8 cellular contexts compared by ENCODE assay signal in the genomic region with DNA sequence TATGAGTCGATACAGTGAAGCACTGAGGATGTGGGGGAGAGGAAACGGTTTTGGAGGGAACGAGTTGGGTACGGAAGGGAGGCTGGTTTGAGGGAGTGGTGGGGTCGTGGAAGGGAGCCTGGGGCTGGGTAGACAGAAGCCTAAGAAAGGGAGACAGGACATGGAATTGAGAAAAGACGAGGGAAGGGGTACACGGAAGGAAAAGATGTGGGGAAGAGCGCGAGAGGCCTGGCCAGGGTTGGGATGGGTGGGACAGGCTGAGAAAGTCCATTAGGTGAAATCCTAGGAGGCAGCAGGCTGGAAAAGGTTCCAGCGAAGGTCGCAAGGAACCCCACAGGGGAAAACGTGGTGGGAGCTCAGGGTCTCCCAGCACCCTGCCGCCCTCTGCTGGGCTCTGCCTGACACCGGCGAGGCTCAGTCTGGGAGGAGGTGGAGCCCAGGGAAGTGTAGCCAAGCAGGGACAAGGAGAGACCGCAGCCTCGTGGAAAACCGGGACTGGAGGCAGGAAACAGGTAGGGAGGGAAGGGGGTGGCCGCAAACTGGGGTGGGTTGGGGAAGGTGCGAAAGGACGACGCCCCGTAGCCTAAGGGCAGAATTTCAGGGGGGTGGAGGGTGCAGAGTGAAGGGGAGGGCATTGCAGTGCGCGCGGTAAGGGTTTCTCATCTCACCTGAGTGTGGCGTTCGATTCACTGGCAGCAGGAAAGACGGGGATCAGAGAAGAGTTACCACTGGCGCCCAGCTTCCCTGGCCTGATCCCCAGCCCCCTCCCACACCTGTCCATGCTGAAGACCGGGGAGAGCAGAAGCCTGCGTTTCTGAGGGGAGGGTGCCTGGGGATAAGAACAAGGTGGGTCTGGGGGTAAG. TPM values are rescaled to one million over a fixed set of nuclear protein-coding genes. Genes with fewer than 3 reads are reported as not detected.
DNase-seq lines count a peak whose midpoint lies in the region; ATAC-seq and TF ChIP-seq lines count a peak whose summit lies in the region.

No MANE protein-coding gene starts in this region.

- DNase-seq in DMS53 (lab: John Stamatoyannopoulos, UW), result peak; percentile 94
- DNase-seq in MG63, result peak; percentile 65
- DNase-seq in activated gamma-delta T cell treated with Interleukin-2 at 50 U/mL for 16 hours, result peak; percentile 36
- DNase-seq in fibroblast of the aortic adventitia (ENCODE audit: low read depth), result peak; percentile 62
- DNase-seq in naive B cell, result peak; percentile 28
- DNase-seq in superior temporal gyrus (ENCODE audit: extremely low spot score), result peak; percentile 70

- ATAC-seq in naive B cell (ENCODE audit: low read depth in 2 of 2) (peak; percentile 22 to 36), HG03354 (IDR thresholded peaks at IDR 0.05; ENCODE audit: poor library complexity, severe bottlenecking, unreplicated experiment) (no peak)

- H3K4me3 ChIP-seq in MG63, result peak overlapping the region; percentile 42
- peak overlapping the region; percentile 82 for H3K4me3 ChIP-seq in fibroblast of the aortic adventitia (ENCODE audit: low read depth, low read length)

- H3K27me3 Mint-ChIP-seq in naive B cell, result no peaks in the 10 kb centered on the region

- H3K9me3 ChIP-seq in MG63, result no peaks in the 10 kb centered on the region

- peak overlapping the region; percentile 90 to 99 (median 94) for H3K4me3 Mint-ChIP-seq in naive B cell

- 0 out of 2 replicates have a peak, but pooled peaks have one; percentile 18 for TF ChIP-seq POLR2A in Raji (IDR thresholded peaks at IDR 0.05; ENCODE audit: insufficient read depth, low read depth, low read length)

- peaks cover 53 to 61% (median 55%) of the 10 kb centered on the region in 3 donors for H3K4me1 Mint-ChIP-seq in naive B cell

- H3K36me3 ChIP-seq in MG63, result no peaks in the 10 kb centered on the region

- H3K27ac Mint-ChIP-seq in naive B cell, result peak overlapping the region; percentile 34 to 90 (median 54)

- H3K27me3 ChIP-seq in MG63, result no peaks in the 10 kb centered on the region

- H3K9me3 Mint-ChIP-seq in naive B cell, result no peaks in the 10 kb centered on the region

- peak; percentile 90 for TF ChIP-seq CTCF in fibroblast of the aortic adventitia (IDR thresholded peaks at IDR 0.05; ENCODE audit: insufficient read depth, low read length)

- H3K36me3 Mint-ChIP-seq in naive B cell, result peaks cover 4 to 7% of the 10 kb centered on the region in 2 donors

RNA-seq across cellular contexts. Expression of a gene that starts 4.3 kb away (rescaled TPM):
- 1.9 and 3.7 TPM in 2 replicates for total RNA-seq in MG63 (2014; rRNA removed; shearing (Covaris generic); ENCODE audit: low replicate concordance)
- total RNA-seq in fibroblast of the aortic adventitia (ENCODE audit: low replicate concordance), result 11.7 and 19.2 TPM in 2 replicates
- 10 to 100 TPM in 1 of 6 donors, 1 to 10 TPM in 4, not detected in 1; 4.1 to 11.3 (median 4.6) TPM for polyA plus RNA-seq in naive B cell (ENCODE audit: low read depth in 6 of 6)

RNA-seq across cellular contexts. Expression of a gene that starts 28.2 kb away (rescaled TPM):
- not detected in 2 replicates for total RNA-seq in MG63 (2014; rRNA removed; shearing (Covaris generic); ENCODE audit: low replicate concordance)
- total RNA-seq in fibroblast of the aortic adventitia (ENCODE audit: low replicate concordance), result not detected in 2 replicates
- not detected for polyA plus RNA-seq in naive B cell (ENCODE audit: low read depth in 6 of 6)

RNA-seq across cellular contexts. Expression of a gene that starts 43.7 kb away (rescaled TPM):
- not detected in 2 replicates for total RNA-seq in MG63 (2014; rRNA removed; shearing (Covaris generic); ENCODE audit: low replicate concordance)
- not detected in 2 replicates for total RNA-seq in fibroblast of the aortic adventitia (ENCODE audit: low replicate concordance)
- under 1 TPM in 2 of 6 donors, not detected in 4; 0.15 to 0.17 TPM for polyA plus RNA-seq in naive B cell (ENCODE audit: low read depth in 6 of 6)

RNA-seq across cellular contexts. Expression of a gene that starts 52.3 kb away (rescaled TPM):
- total RNA-seq in MG63 (2014; rRNA removed; shearing (Covaris generic); ENCODE audit: low replicate concordance), result not detected in 2 replicates
- total RNA-seq in fibroblast of the aortic adventitia (ENCODE audit: low replicate concordance), result 0.49 TPM in 1 of 2 replicates, not detected in the other
- polyA plus RNA-seq in naive B cell (ENCODE audit: low read depth in 6 of 6), result 1 to 10 TPM in 3 of 6 donors, not detected in 3; 1.8 to 3.1 (median 2.5) TPM

Comparison
In these comparisons a context has a peak if more than half of its experiments do, and no peak if none do; other contexts are left out.
1. DNase-seq: peak in every context shown above with its lines; median percentile 94 in DMS53; 70 in superior temporal gyrus; 65 in MG63; 62 in fibroblast of the aortic adventitia; 36 in activated gamma-delta T cell treated with Interleukin-2 at 50 U/mL for 16 hours; 28 in naive B cell.